In the genomic region with DNA sequence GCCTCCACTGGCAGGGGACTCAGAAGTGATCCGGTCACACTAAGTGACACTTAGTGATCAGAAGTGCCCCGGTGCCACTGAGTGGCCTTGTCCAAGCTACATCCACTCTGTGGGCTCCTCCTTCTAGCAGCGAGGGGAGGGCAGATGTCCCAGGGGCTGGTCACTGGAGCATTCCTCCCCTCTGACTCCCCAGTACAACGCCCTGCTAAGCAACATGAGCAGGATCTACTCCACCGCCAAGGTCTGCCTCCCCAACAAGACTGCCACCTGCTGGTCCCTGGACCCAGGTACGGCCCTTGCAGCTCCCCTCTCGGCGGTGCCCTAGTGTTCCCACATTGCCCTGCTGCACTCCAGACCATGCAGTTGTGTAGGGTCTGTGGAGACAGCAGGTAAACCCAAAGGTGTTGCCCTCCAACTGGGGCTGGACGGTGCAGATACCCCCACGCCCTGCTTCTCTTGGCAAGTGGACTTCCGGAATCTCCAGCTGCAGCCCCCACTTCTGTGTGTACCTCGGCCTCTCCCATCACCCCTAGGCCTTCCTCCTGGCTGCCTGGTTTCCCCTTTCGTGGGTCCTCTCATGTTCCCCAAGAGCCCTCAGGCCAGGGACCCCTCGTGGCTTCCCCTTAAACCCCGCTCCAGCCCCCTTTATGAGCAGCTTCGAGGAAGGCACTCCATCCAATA, we compare ENCODE assay signal across 8 cellular contexts. TPM values are rescaled to one million over a fixed set of nuclear protein-coding genes. Genes with fewer than 3 reads are reported as not detected.
A peak's percentile ranks its signal among the peaks of the same experiment; 100 is the strongest.
DNase-seq lines count a peak whose midpoint lies in the region; ATAC-seq and TF ChIP-seq lines count a peak whose summit lies in the region.

No MANE protein-coding gene starts in this region.

- no peaks in the 10 kb centered on the region for H3K27me3 ChIP-seq in BE2C

- DNase-seq in BE2C (peak; percentile 92), HuH-7.5 (ENCODE audit: low spot score) (peak; percentile 99), RPMI8226 (peak; percentile 85), foreskin fibroblast (peak; percentile 93 to 96), omental fat pad (ENCODE audit: low spot score) (peak; percentile 55), superior temporal gyrus (ENCODE audit: extremely low spot score) (peak; percentile 38)
- DNase-seq in activated T-helper 1 cell treated with anti-CD3 and anti-CD28 coated beads, Interleukin-2, amount 50 U/mL, for 16 hours (ENCODE audit: low read depth in 1 of 2, low spot score in 1 of 2), result peak; percentile 58 to 68

- peaks cover 49% of the 10 kb centered on the region for H3K4me1 ChIP-seq in BE2C

- peak overlapping the region; percentile 81 for H3K4me3 ChIP-seq in BE2C (ENCODE audit: low read depth, low read length)
- H3K4me3 ChIP-seq in foreskin fibroblast (ENCODE audit: low read depth in 1 of 2, low read length in 2 of 2), result no peak overlapping the region

- no peaks in the 10 kb centered on the region for H3K9me3 ChIP-seq in BE2C

- ATAC-seq in GM19328 (IDR thresholded peaks at IDR 0.05; ENCODE audit: unreplicated experiment) (peak; percentile 62), omental fat pad (ENCODE audit: low FRiP score) (peak; percentile 72)

- peaks cover 24% of the 10 kb centered on the region for H3K36me3 ChIP-seq in BE2C

- TF ChIP-seq CTCF in BE2C (IDR thresholded peaks at IDR 0.05; ENCODE audit: low read depth, low read length), result peak; percentile 92
- TF ChIP-seq CTCF in foreskin fibroblast (IDR thresholded peaks at IDR 0.05; ENCODE audit: low read depth, low read length), result peak; percentile 96
- TF ChIP-seq CTCF in omental fat pad (IDR thresholded peaks at IDR 0.05), result no peak

RNA-seq across cellular contexts. Expression of a gene that starts 2.1 kb away (rescaled TPM):
- polyA plus RNA-seq in BE2C (2012; ENCODE audit: insufficient read depth, insufficient read length, low read depth), result 138 TPM
- total RNA-seq in omental fat pad, result 10 to 100 TPM in 2 of 4 donors, 1 to 10 TPM in 2; 4.2 to 20.2 (median 12.0) TPM

RNA-seq across cellular contexts. Expression of a gene that starts 32.8 kb away (rescaled TPM):
- polyA plus RNA-seq in BE2C (2012; ENCODE audit: insufficient read depth, insufficient read length, low read depth), result 212 TPM
- total RNA-seq in omental fat pad, result 10 to 100 TPM; 19.9 to 22.3 (median 20.5) TPM

RNA-seq across cellular contexts. Expression of a gene that starts 44.2 kb away (rescaled TPM):
- 6.0 TPM for polyA plus RNA-seq in BE2C (2012; ENCODE audit: insufficient read depth, insufficient read length, low read depth)
- total RNA-seq in omental fat pad, result not detected

Comparison
In these comparisons a context has a peak if more than half of its experiments do, and no peak if none do; other contexts are left out.
1. DNase-seq: peak in every context shown above with its lines; median percentile 99 in HuH-7.5; 94 in foreskin fibroblast; 92 in BE2C; 85 in RPMI8226; 63 in activated T-helper 1 cell treated with anti-CD3 and anti-CD28 coated beads, Interleukin-2, amount 50 U/mL, for 16 hours; 55 in omental fat pad; 38 in superior temporal gyrus.
2. CTCF ChIP-seq: peak in BE2C (single experiment) and foreskin fibroblast (single experiment); none in omental fat pad (0 of 3).